ENCODE assay signal across 16 cellular contexts in the genomic region with DNA sequence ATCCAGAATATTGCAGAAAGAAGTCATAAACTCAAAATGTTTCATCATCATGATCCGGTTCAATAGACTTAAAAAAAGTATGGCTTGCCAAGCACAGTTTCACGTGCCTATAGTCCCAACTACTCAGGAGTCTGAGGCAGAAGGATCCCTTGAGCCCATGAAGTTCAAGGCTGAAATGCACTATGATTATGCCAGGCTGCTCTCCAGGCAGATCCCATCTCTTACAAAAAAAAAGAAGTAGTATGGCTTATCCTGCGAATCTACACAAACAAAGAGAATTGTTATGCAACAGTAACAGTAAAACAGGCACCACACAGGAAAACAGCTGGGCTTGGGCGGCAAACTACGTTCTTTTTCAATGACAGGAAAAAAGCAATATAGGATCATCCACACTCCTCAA.
DNase-seq lines count a peak whose midpoint lies in the region; ATAC-seq, FAIRE-seq and TF ChIP-seq lines count a peak whose summit lies in the region.
"Had no signal": no experiment of that assay in that cellular context is flagged by ENCODE, and none has a peak within 500 bp of the region (broad histone marks: within the 10 kb centered on the region; RNA-seq: fewer than 3 reads in every experiment).

No MANE protein-coding gene starts in this region.

- no peak for ATAC-seq in natural killer cell
- ATAC-seq: effector memory CD8-positive, alpha-beta T cell had no signal

- no peaks in the 10 kb centered on the region for H3K27me3 Mint-ChIP-seq in natural killer cell (ENCODE audit: low read depth in 2 of 2)
- no peaks in the 10 kb centered on the region for H3K27me3 Mint-ChIP-seq in activated naive CD8-positive, alpha-beta T cell treated with anti-CD3 and anti-CD28 coated beads for 36 hours
- H3K27me3 Mint-ChIP-seq: effector memory CD8-positive, alpha-beta T cell; IgD-negative memory B cell; stimulated activated naive CD8-positive, alpha-beta T cell treated with anti-CD3 and anti-CD28 coated beads, Interleukin-15, Interleukin-2, amounts not matched to agents 100 ng/mL and 50 ng/mL, for 24 hours had no signal

- H2AFZ ChIP-seq in endothelial cell of umbilical vein (ENCODE audit: low read depth, low read length), result no peak overlapping the region
- H2AFZ ChIP-seq: hepatocyte had no signal

- TF ChIP-seq CTCF in endothelial cell of umbilical vein (IDR thresholded peaks at IDR 0.05; ENCODE audit: extremely low read depth in 1 of 2, insufficient read depth in 1 of 2, low read depth in 1 of 2, low read length in 2 of 2), result no peak
- TF ChIP-seq CTCF in natural killer cell (IDR thresholded peaks at IDR 0.05), result no peak
- TF ChIP-seq CTCF in suprapubic skin (IDR thresholded peaks at IDR 0.05), result no peak

- no peak overlapping the region for H3K9ac ChIP-seq in endothelial cell of umbilical vein (replicated peaks; ENCODE audit: extremely low read depth, insufficient read depth, low read length)

- H3K4me1 Mint-ChIP-seq in natural killer cell, result peaks cover 15 to 19% of the 10 kb centered on the region in 2 donors
- H3K4me1 Mint-ChIP-seq in activated naive CD8-positive, alpha-beta T cell treated with anti-CD3 and anti-CD28 coated beads for 36 hours, result peaks cover 2% of the 10 kb centered on the region

- no peak overlapping the region for H3K4me3 ChIP-seq in endothelial cell of umbilical vein (replicated peaks in 1 of 3; ENCODE audit: insufficient read depth in 1 of 3, low read depth in 1 of 3, low read length in 3 of 3)
- H3K4me3 ChIP-seq in suprapubic skin, result no peak overlapping the region
- H3K4me3 ChIP-seq: hepatocyte, lung, psoas muscle had no signal

- H3K27me3 ChIP-seq in endothelial cell of umbilical vein (ENCODE audit: control insufficient read depth in 2 of 2, insufficient read depth in 2 of 2, low read length in 2 of 2) (no peaks in the 10 kb centered on the region), suprapubic skin (no peaks in the 10 kb centered on the region)
- H3K27me3 ChIP-seq: hepatocyte had no signal

- no peaks in the 10 kb centered on the region for H3K9me3 Mint-ChIP-seq in natural killer cell
- H3K9me3 Mint-ChIP-seq in activated naive CD8-positive, alpha-beta T cell treated with anti-CD3 and anti-CD28 coated beads for 36 hours, result no peaks in the 10 kb centered on the region
- H3K9me3 Mint-ChIP-seq: effector memory CD8-positive, alpha-beta T cell; stimulated activated naive CD8-positive, alpha-beta T cell treated with anti-CD3 and anti-CD28 coated beads, Interleukin-15, Interleukin-2, amounts not matched to agents 100 ng/mL and 50 ng/mL, for 24 hours had no signal

- H3K4me3 Mint-ChIP-seq in natural killer cell, result no peak overlapping the region
- no peak overlapping the region for H3K4me3 Mint-ChIP-seq in activated naive CD8-positive, alpha-beta T cell treated with anti-CD3 and anti-CD28 coated beads for 36 hours
- H3K4me3 Mint-ChIP-seq: effector memory CD8-positive, alpha-beta T cell; IgD-negative memory B cell; stimulated activated naive CD8-positive, alpha-beta T cell treated with anti-CD3 and anti-CD28 coated beads, Interleukin-15, Interleukin-2, amounts not matched to agents 100 ng/mL and 50 ng/mL, for 24 hours had no signal

- peaks cover 28% of the 10 kb centered on the region for H3K79me2 ChIP-seq in endothelial cell of umbilical vein (ENCODE audit: control insufficient read depth, insufficient read depth, low read length)

- TF ChIP-seq POLR2A in endothelial cell of umbilical vein (IDR thresholded peaks at IDR 0.05; ENCODE audit: low read depth, low read length) (no peak), suprapubic skin (IDR thresholded peaks at IDR 0.05) (no peak)

- no peak for TF ChIP-seq EP300 in suprapubic skin (IDR thresholded peaks at IDR 0.05)

- WGBS in suprapubic skin, result 50% methylated on average over 5 of the region's 5 CpGs

- H3K27ac ChIP-seq in endothelial cell of umbilical vein (ENCODE audit: insufficient read depth, low read depth, low read length), result no peak overlapping the region
- H3K27ac ChIP-seq in suprapubic skin, result no peak overlapping the region
- H3K27ac ChIP-seq: hepatocyte, psoas muscle had no signal

- H3K27ac Mint-ChIP-seq in natural killer cell, result peak overlapping the region; percentile 14 to 40
- no peak overlapping the region for H3K27ac Mint-ChIP-seq in activated naive CD8-positive, alpha-beta T cell treated with anti-CD3 and anti-CD28 coated beads for 36 hours
- H3K27ac Mint-ChIP-seq: effector memory CD8-positive, alpha-beta T cell; stimulated activated naive CD8-positive, alpha-beta T cell treated with anti-CD3 and anti-CD28 coated beads, Interleukin-15, Interleukin-2, amounts not matched to agents 100 ng/mL and 50 ng/mL, for 24 hours had no signal

- intact Hi-C loops in endothelial cell of umbilical vein (cut with micrococcal nuclease) (no loop called here), natural killer cell (cut with micrococcal nuclease) (no loop called here)

- DNase-seq in CD1c-positive myeloid dendritic cell (ENCODE audit: extremely low spot score) (peak; percentile 51), NOMO-1 (lab: John Stamatoyannopoulos, UW; ENCODE audit: unreplicated experiment in 2 of 2) (peak; percentile 73 to 85), endothelial cell of umbilical vein (ENCODE audit: low read depth, low spot score) (peak; percentile 75), natural killer cell (no peak), HuH-7.5 (ENCODE audit: low spot score) (no peak), suprapubic skin (ENCODE audit: low spot score in 2 of 2) (no peak), NCI-H345 (lab: John Stamatoyannopoulos, UW) (no peak)
- DNase-seq in activated naive CD8-positive, alpha-beta T cell treated with anti-CD3 and anti-CD28 coated beads for 36 hours, result no peak
- DNase-seq: activated T-cell treated with anti-CD3 and anti-CD28 coated beads, Interleukin-2, amount 50 U/mL, for 1 hour; effector memory CD8-positive, alpha-beta T cell; NCI-H2029 treated with DMSO at 0.1 percent for 48 hours had no signal

- H3K9me3 ChIP-seq in endothelial cell of umbilical vein (replicated peaks; ENCODE audit: control insufficient read depth, insufficient read depth, low read length) (no peaks in the 10 kb centered on the region), suprapubic skin (no peaks in the 10 kb centered on the region)
- H3K9me3 ChIP-seq: psoas muscle had no signal

- H3K4me2 ChIP-seq in endothelial cell of umbilical vein (ENCODE audit: insufficient read depth, low read length), result no peak overlapping the region
- H3K4me2 ChIP-seq: hepatocyte had no signal

- no peaks in the 10 kb centered on the region for H4K20me1 ChIP-seq in endothelial cell of umbilical vein (replicated peaks; ENCODE audit: control insufficient read depth, extremely low read depth, insufficient read depth, low read length)

- peaks cover 8% of the 10 kb centered on the region for H3K36me3 Mint-ChIP-seq in natural killer cell
- H3K36me3 Mint-ChIP-seq in activated naive CD8-positive, alpha-beta T cell treated with anti-CD3 and anti-CD28 coated beads for 36 hours, result peaks cover 31% of the 10 kb centered on the region

- H3K4me1 ChIP-seq in endothelial cell of umbilical vein (ENCODE audit: control insufficient read depth, extremely low read depth, insufficient read depth, low read length) (peaks cover 30% of the 10 kb centered on the region), suprapubic skin (no peaks in the 10 kb centered on the region)

- no peaks in the 10 kb centered on the region for H3K9me1 ChIP-seq in endothelial cell of umbilical vein (replicated peaks; ENCODE audit: control insufficient read depth, extremely low read depth, insufficient read depth, low read length)

- dilution Hi-C loops in endothelial cell of umbilical vein (cut with MboI; ENCODE audit: extremely low pct_ligation_motif_present, low sequenced_read_pairs), result no loop called here

- no peaks in the 10 kb centered on the region for H3K36me3 ChIP-seq in endothelial cell of umbilical vein (ENCODE audit: control insufficient read depth in 2 of 2, extremely low read depth in 1 of 2, insufficient read depth in 2 of 2, low read length in 2 of 2)
- no peaks in the 10 kb centered on the region for H3K36me3 ChIP-seq in suprapubic skin

- no TSS peak for BruUV-seq in endothelial cell of umbilical vein (replicated peaks; lab: Mats Ljungman, UMichigan)

- FAIRE-seq in endothelial cell of umbilical vein (lab: Jason Lieb, UNC), result peak; percentile 31

- POLR2A ChIA-PET in endothelial cell of umbilical vein (lab: Charles Lee), result no interaction called here

- CTCF ChIA-PET in endothelial cell of umbilical vein (lab: Charles Lee), result interaction anchor here (1.8 kb wide), 1 partner anchor 28 kb away, joined by 4 read pairs; no protein-coding TSS in a partner anchor

TF ChIP-seq in endothelial cell of umbilical vein, 7 proteins besides CTCF, POLR2A, EP300 and RAD21:
- TF ChIP-seq JUN (IDR thresholded peaks at IDR 0.05; ENCODE audit: borderline replicate concordance, insufficient read depth, insufficient read length, low read depth) (no peak), POLR2AphosphoS5 (IDR thresholded peaks at IDR 0.05; ENCODE audit: insufficient read depth, low read depth, low read length) (no peak), MYC (IDR thresholded peaks at IDR 0.05; ENCODE audit: low read depth, low read length) (no peak), EZH2 (IDR thresholded peaks at IDR 0.05; ENCODE audit: borderline replicate concordance, low read depth, low read length, severe bottlenecking) (no peak)

Comparison
In these comparisons a context has a peak if more than half of its experiments do, and no peak if none do; other contexts are left out.
1. DNase-seq: peak in CD1c-positive myeloid dendritic cell (single experiment), NOMO-1 (2 of 2) and endothelial cell of umbilical vein (single experiment); none in natural killer cell (single experiment), HuH-7.5 (single experiment), activated naive CD8-positive, alpha-beta T cell treated with anti-CD3 and anti-CD28 coated beads for 36 hours (single experiment), suprapubic skin (0 of 2) and NCI-H345 (single experiment).